In genomic region chr21:46441961-46442498, GRCh38 we compare ENCODE assay signal across 19 cellular contexts. TPM values are rescaled to one million over a fixed set of nuclear protein-coding genes. Genes with fewer than 3 reads are reported as not detected.
DNase-seq lines count a peak whose midpoint lies in the region; ATAC-seq and TF ChIP-seq lines count a peak whose summit lies in the region.
"Had no signal": no experiment of that assay in that cellular context is flagged by ENCODE, and none has a peak within 500 bp of the region (broad histone marks: within the 10 kb centered on the region; RNA-seq: fewer than 3 reads in every experiment).

No MANE protein-coding gene starts in this region.

- H3K9me3 ChIP-seq in CD8-positive, alpha-beta T cell (ENCODE audit: low read length): no peaks in the 10 kb centered on the region
- no peaks in the 10 kb centered on the region for H3K9me3 ChIP-seq in T-helper 17 cell (ENCODE audit: control insufficient read depth, low read length, poor library complexity, severe bottlenecking)
- peaks cover 6% of the 10 kb centered on the region for H3K9me3 ChIP-seq in endodermal cell (ENCODE audit: control insufficient read depth, low read length)
- H3K9me3 ChIP-seq: BE2C had no signal

- no peak overlapping the region for H3K4me3 Mint-ChIP-seq in CD8-positive, alpha-beta T cell
- H3K4me3 Mint-ChIP-seq in T-helper 17 cell (no peak overlapping the region), endodermal cell (no peak overlapping the region), T-cell (no peak overlapping the region)
- H3K4me3 Mint-ChIP-seq: CD4-positive, CD25-positive, alpha-beta regulatory T cell; HFFc6 had no signal

- DNase-seq in CD8-positive, alpha-beta T cell: no peak
- DNase-seq in T-helper 17 cell (no peak), endodermal cell (no peak), posterior vena cava (ENCODE audit: low spot score) (peak; percentile 75), T-cell (no peak)
- DNase-seq: BE2C; CD4-positive, CD25-positive, alpha-beta regulatory T cell; DMS153; GDM1; HFFc6; IMR-90; Karpas-422; NCI-H1436; NCI-H1930; NCI-H345; NCI-H526; PC-9 had no signal

- H3K27ac Mint-ChIP-seq in CD8-positive, alpha-beta T cell: peak overlapping the region; percentile 82
- H3K27ac Mint-ChIP-seq in T-helper 17 cell (peak overlapping the region; percentile 54), endodermal cell (peak overlapping the region; percentile 36), T-cell (no peak overlapping the region)
- H3K27ac Mint-ChIP-seq: HFFc6 had no signal

- no peaks in the 10 kb centered on the region for H3K27me3 ChIP-seq in CD8-positive, alpha-beta T cell (ENCODE audit: insufficient read depth, low read length)
- H3K27me3 ChIP-seq in endodermal cell (ENCODE audit: control insufficient read depth, insufficient read depth, low read length, poor library complexity, severe bottlenecking): no peaks in the 10 kb centered on the region
- H3K27me3 ChIP-seq: BE2C had no signal

- intact Hi-C loops in CD8-positive, alpha-beta T cell (cut with DNase I, micrococcal nuclease): no loop called here
- intact Hi-C loops in posterior vena cava (cut with DNase I): no loop called here

- H3K4me1 ChIP-seq in CD8-positive, alpha-beta T cell (ENCODE audit: insufficient read depth, low read length): peaks cover 17% of the 10 kb centered on the region
- no peaks in the 10 kb centered on the region for H3K4me1 ChIP-seq in endodermal cell (ENCODE audit: control insufficient read depth, insufficient read depth, low read length)
- H3K4me1 ChIP-seq: BE2C had no signal

- H3K36me3 ChIP-seq in CD8-positive, alpha-beta T cell (ENCODE audit: insufficient read depth, low read length): peaks cover 20% of the 10 kb centered on the region
- peaks cover 90% of the 10 kb centered on the region for H3K36me3 ChIP-seq in endodermal cell (ENCODE audit: control insufficient read depth, insufficient read depth, low read length)

- no peaks in the 10 kb centered on the region for H3K27me3 Mint-ChIP-seq in CD8-positive, alpha-beta T cell (ENCODE audit: low read depth)
- H3K27me3 Mint-ChIP-seq in T-helper 17 cell: no peaks in the 10 kb centered on the region
- H3K27me3 Mint-ChIP-seq in endodermal cell (ENCODE audit: insufficient read depth): no peaks in the 10 kb centered on the region
- H3K27me3 Mint-ChIP-seq in T-cell: no peaks in the 10 kb centered on the region
- H3K27me3 Mint-ChIP-seq: CD4-positive, CD25-positive, alpha-beta regulatory T cell had no signal

- peaks cover 68% of the 10 kb centered on the region for H3K36me3 Mint-ChIP-seq in CD8-positive, alpha-beta T cell
- H3K36me3 Mint-ChIP-seq in T-helper 17 cell (ENCODE audit: low read depth) (no peaks in the 10 kb centered on the region), endodermal cell (ENCODE audit: low read depth) (peaks cover 80% of the 10 kb centered on the region), T-cell (peaks cover 49% of the 10 kb centered on the region)

- peaks cover 12% of the 10 kb centered on the region for H3K4me1 Mint-ChIP-seq in CD8-positive, alpha-beta T cell (ENCODE audit: low read depth)
- H3K4me1 Mint-ChIP-seq in T-helper 17 cell: peaks cover 2% of the 10 kb centered on the region
- no peaks in the 10 kb centered on the region for H3K4me1 Mint-ChIP-seq in endodermal cell
- H3K4me1 Mint-ChIP-seq in T-cell: peaks cover 0 to 12% (median 7%) of the 10 kb centered on the region in 3 donors

- no peaks in the 10 kb centered on the region for H3K9me3 Mint-ChIP-seq in CD8-positive, alpha-beta T cell
- H3K9me3 Mint-ChIP-seq in endodermal cell: peaks cover 8% of the 10 kb centered on the region
- no peaks in the 10 kb centered on the region for H3K9me3 Mint-ChIP-seq in T-cell
- H3K9me3 Mint-ChIP-seq: CD4-positive, CD25-positive, alpha-beta regulatory T cell; HFFc6 had no signal

- no peak overlapping the region for H3K4me3 ChIP-seq in CD8-positive, alpha-beta T cell (ENCODE audit: low read depth, low read length)
- no peak overlapping the region for H3K4me3 ChIP-seq in endodermal cell (ENCODE audit: low read length)
- H3K4me3 ChIP-seq: PC-9 had no signal

- no peak for TF ChIP-seq CTCF in CD8-positive, alpha-beta T cell (IDR thresholded peaks at IDR 0.05)
- TF ChIP-seq CTCF in endodermal cell (conservative IDR thresholded peaks at IDR 0.05): no peak

- H3K9ac ChIP-seq in endodermal cell (ENCODE audit: extremely low read depth, low read length, poor library complexity, severe bottlenecking): no peak overlapping the region

- POLR2A ChIA-PET in CD8-positive, alpha-beta T cell (lab: Charles Lee): interaction anchor here (0.8 kb wide), 1 partner anchor 13 kb away, joined by 3 read pairs; no protein-coding TSS in a partner anchor
- POLR2A ChIA-PET in T-cell (lab: Charles Lee): no interaction called here

- CTCF ChIA-PET in CD8-positive, alpha-beta T cell (lab: Charles Lee): interaction anchor here (1.5 kb wide), 1 partner anchor 164 kb away, joined by 4 read pairs; no protein-coding TSS in a partner anchor
- CTCF ChIA-PET in T-cell (lab: Charles Lee): no interaction called here

- no peak for ATAC-seq in CD8-positive, alpha-beta T cell
- ATAC-seq in T-helper 17 cell (no peak), HG03097 (IDR thresholded peaks at IDR 0.05; ENCODE audit: low FRiP score, unreplicated experiment) (no peak), HG03280 (IDR thresholded peaks at IDR 0.05; ENCODE audit: unreplicated experiment) (no peak), T-cell (replicated peaks in 1 of 4) (no peak)

- WGBS in endodermal cell (ENCODE audit: insufficient coverage in 1 of 2, insufficient read length in 1 of 2), 2 experiments: 94 to 97% methylated on average over 15 to 23 of the region's 23 CpGs

- H3K27ac ChIP-seq in CD8-positive, alpha-beta T cell (ENCODE audit: low read depth, low read length): no peak overlapping the region
- H3K27ac ChIP-seq in endodermal cell (ENCODE audit: low read depth, low read length): no peak overlapping the region
- H3K27ac ChIP-seq: PC-9 had no signal

RNA-seq across cellular contexts. Expression of gene DIP2A, which starts 16.7 kb away (rescaled TPM):
- total RNA-seq in CD8-positive, alpha-beta T cell: 10 to 100 TPM; 59.5 to 62.3 TPM
- total RNA-seq in T-helper 17 cell (10 to 100 TPM; 74.2 to 85.8 TPM), endodermal cell (10 to 100 TPM; 51.0 to 52.2 TPM), posterior vena cava (10 to 100 TPM; 24.3 to 26.4 TPM), T-cell (100 to 1,000 TPM; 113 to 132 (median 128) TPM)
- polyA plus RNA-seq in endodermal cell (2013, experiment 1 of 2): 41.5 TPM
- 38.8 TPM for polyA plus RNA-seq in endodermal cell (2013, experiment 2 of 2)

Comparison
In these comparisons a context has a peak if more than half of its experiments do, and no peak if none do; other contexts are left out.
1. H3K27ac Mint-ChIP-seq: peak in CD8-positive, alpha-beta T cell (single experiment), T-helper 17 cell (single experiment) and endodermal cell (single experiment); none in T-cell (0 of 2).